Comparison of ENCODE assay signal across 10 cellular contexts in the genomic region with DNA sequence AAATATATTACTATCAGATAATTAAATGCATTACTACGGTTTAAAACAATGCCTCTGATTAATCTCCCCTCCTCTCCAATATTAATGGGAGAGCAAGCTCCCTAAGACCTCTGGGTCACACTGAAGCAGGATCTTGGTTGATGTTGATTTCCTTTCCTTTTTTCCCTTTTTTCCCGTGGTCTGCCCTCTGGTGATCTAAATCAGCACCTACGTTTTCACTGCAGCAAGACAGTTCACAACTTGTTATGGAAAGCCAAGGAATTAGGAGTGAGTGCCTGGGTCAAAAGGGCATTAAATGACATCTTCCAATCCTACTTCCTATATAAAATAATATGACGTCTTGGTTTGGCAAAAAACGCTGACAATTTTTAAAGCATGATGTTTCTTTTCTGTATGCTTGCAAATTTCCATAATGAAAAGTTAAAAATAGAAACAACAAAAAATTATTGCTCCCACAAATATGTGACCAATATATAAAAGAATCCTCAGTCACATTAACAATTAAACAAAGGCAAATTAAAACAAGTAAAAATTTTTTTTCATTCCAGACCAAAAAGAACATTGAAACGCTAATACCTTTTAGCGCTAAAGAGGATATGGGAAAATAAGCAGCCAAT. TPM values are rescaled to one million over a fixed set of nuclear protein-coding genes. Genes with fewer than 3 reads are reported as not detected.
DNase-seq lines count a peak whose midpoint lies in the region; ATAC-seq, FAIRE-seq and TF ChIP-seq lines count a peak whose summit lies in the region.
"Had no signal": no experiment of that assay in that cellular context is flagged by ENCODE, and none has a peak within 500 bp of the region (broad histone marks: within the 10 kb centered on the region; RNA-seq: fewer than 3 reads in every experiment).

No MANE protein-coding gene starts in this region.

- no peaks in the 10 kb centered on the region for H3K36me3 ChIP-seq in small intestine (ENCODE audit: control insufficient read depth in 2 of 2, insufficient read depth in 2 of 2, low read length in 2 of 2)
- H3K36me3 ChIP-seq: BLaER1 treated with 17β-estradiol and CSF1 and Interleukin-3, amounts not matched to agents 10 nM and 100 nM; prostate gland had no signal

- DNase-seq in NCI-H2081 (lab: John Stamatoyannopoulos, UW) (peak; percentile 42 to 63), NCI-H2081 treated with DMSO at 0.1 percent for 48 hours (lab: John Stamatoyannopoulos, UW) (no peak), NCI-H524 (lab: John Stamatoyannopoulos, UW) (peak; percentile 46 to 83), erythroblast (lab: John Stamatoyannopoulos, UW) (peak; percentile 12 to 39), small intestine (peak; percentile 22), Right ventricle myocardium inferior (ENCODE audit: missing footprints) (no peak), mesenteric fat pad (ENCODE audit: low spot score) (no peak)
- DNase-seq in activated CD4-positive, alpha-beta T cell treated with anti-CD3 and anti-CD28 coated beads, Interleukin-2, amount 50 U/mL, for 4 hours = no peak

- intact Hi-C loops in Right ventricle myocardium inferior (cut with DNase I) = loop anchor here (10.0 kb wide), 1 partner anchor 227 kb away; no protein-coding TSS in a partner anchor

- H3K9me3 ChIP-seq in small intestine (ENCODE audit: control insufficient read depth, low read depth) = no peaks in the 10 kb centered on the region
- H3K9me3 ChIP-seq: BLaER1 treated with 17β-estradiol and CSF1 and Interleukin-3, amounts not matched to agents 10 nM and 100 nM; prostate gland had no signal

- no peak for FAIRE-seq in small intestine (lab: Jason Lieb, UNC)

- no peak for ATAC-seq in Right ventricle myocardium inferior

- no peak for TF ChIP-seq POLR2A in erythroblast (IDR thresholded peaks at IDR 0.05; ENCODE audit: low read length)

- no peaks in the 10 kb centered on the region for H3K4me1 ChIP-seq in small intestine (ENCODE audit: control insufficient read depth in 2 of 2, insufficient read depth in 1 of 2, low read depth in 1 of 2, low read length in 1 of 2)
- H3K4me1 ChIP-seq: BLaER1 treated with 17β-estradiol and CSF1 and Interleukin-3, amounts not matched to agents 10 nM and 100 nM; prostate gland had no signal

- 35 to 42% (median 38%) methylated on average over 7 of the region's 7 CpGs for WGBS in small intestine, 3 donors

- H3K4me3 ChIP-seq in small intestine (ENCODE audit: low read depth in 1 of 2, low read length in 2 of 2) = no peak overlapping the region
- H3K4me3 ChIP-seq: BLaER1 treated with 17β-estradiol and CSF1 and Interleukin-3, amounts not matched to agents 10 nM and 100 nM; prostate gland had no signal

- H3K27ac ChIP-seq in small intestine (ENCODE audit: low read depth in 1 of 2, low read length in 1 of 2) = no peak overlapping the region
- H3K27ac ChIP-seq: BLaER1 treated with 17β-estradiol and CSF1 and Interleukin-3, amounts not matched to agents 10 nM and 100 nM; prostate gland had no signal

- H3K27me3 ChIP-seq in small intestine (ENCODE audit: control insufficient read depth in 2 of 2, insufficient read depth in 2 of 2, low read length in 2 of 2) = no peaks in the 10 kb centered on the region
- H3K27me3 ChIP-seq: BLaER1 treated with 17β-estradiol and CSF1 and Interleukin-3, amounts not matched to agents 10 nM and 100 nM had no signal

RNA-seq across cellular contexts. Expression of gene CFAP36, which starts 7.9 kb away (rescaled TPM):
- polyA plus RNA-seq in small intestine = 10 to 100 TPM; 10.5 to 25.4 (median 18.6) TPM
- 18.2 TPM for total RNA-seq in Right ventricle myocardium inferior
- total RNA-seq in mesenteric fat pad = 18.5 TPM

Comparison
In these comparisons a context has a peak if more than half of its experiments do, and no peak if none do; other contexts are left out.
1. DNase-seq: peak in NCI-H2081 (2 of 2), NCI-H524 (2 of 2), erythroblast (2 of 2) and small intestine (single experiment); none in NCI-H2081 treated with DMSO at 0.1 percent for 48 hours (single experiment), activated CD4-positive, alpha-beta T cell treated with anti-CD3 and anti-CD28 coated beads, Interleukin-2, amount 50 U/mL, for 4 hours (0 of 2), Right ventricle myocardium inferior (single experiment) and mesenteric fat pad (single experiment).